ENCODE assay signal across 8 cellular contexts in genomic region chr19:10604460-10604980, GRCh38. TPM values are rescaled to one million over a fixed set of nuclear protein-coding genes. Genes with fewer than 3 reads are reported as not detected.
DNase-seq lines count a peak whose midpoint lies in the region; ATAC-seq and TF ChIP-seq lines count a peak whose summit lies in the region.

No MANE protein-coding gene starts in this region.

- no peak overlapping the region for H3K9ac ChIP-seq in SK-N-SH
- H3K9ac ChIP-seq in fibroblast of lung (ENCODE audit: insufficient read depth, low read length): no peak overlapping the region

- TF ChIP-seq CTCF in SK-N-SH (IDR thresholded peaks at IDR 0.05) (no peak), fibroblast of lung (conservative IDR thresholded peaks at IDR 0.05 in 1 of 2, IDR thresholded peaks at IDR 0.05 in 1 of 2; ENCODE audit: low read depth in 1 of 2, low read length in 2 of 2) (no peak)

- no peaks in the 10 kb centered on the region for H3F3A ChIP-seq in SK-N-SH (replicated peaks; ENCODE audit: insufficient read depth)

- CTCF ChIA-PET in SK-N-SH (lab: Yijun Ruan, JAX): interaction anchor here (0.8 to 8.0 kb wide), 4 partner anchors 24 to 96 kb away, joined by 3 to 51 read pairs (median 16); partner anchors contain the start of gene QTRT1

- peak overlapping the region; percentile 93 for H3K4me3 Mint-ChIP-seq in T-helper 2 cell treated with Interferon-gamma antibody and Interleukin-4, amounts not matched to agents 5 μg/mL and 100 μg/mL, for 36 hours

- no peaks in the 10 kb centered on the region for H3K9me3 Mint-ChIP-seq in T-helper 2 cell treated with Interferon-gamma antibody and Interleukin-4, amounts not matched to agents 5 μg/mL and 100 μg/mL, for 36 hours

- H3K4me3 ChIP-seq in SK-N-SH (ENCODE audit: low read depth in 2 of 2, low read length in 1 of 2): no peak overlapping the region
- peak overlapping the region in 1 of 4 experiments; percentile 22 for H3K4me3 ChIP-seq in fibroblast of lung (replicated peaks in 1 of 4; ENCODE audit: control extremely low read depth in 1 of 4, insufficient read depth in 1 of 4, low read depth in 3 of 4, low read length in 4 of 4)

- H3K4me1 ChIP-seq in SK-N-SH (ENCODE audit: control insufficient read depth in 1 of 2, insufficient read depth in 2 of 2, low read depth in 1 of 2, low read length in 1 of 2): peaks cover 0 to 8% of the 10 kb centered on the region in 2 experiments; a peak in 1 of 4 replicates
- H3K4me1 ChIP-seq in fibroblast of lung (ENCODE audit: control insufficient read depth, extremely low read depth, insufficient read depth, low read length): peaks cover 6% of the 10 kb centered on the region

- peak overlapping the region; percentile 95; the same call in 1 of the 2 replicates for H3K4me2 ChIP-seq in SK-N-SH
- no peak overlapping the region for H3K4me2 ChIP-seq in fibroblast of lung (ENCODE audit: extremely low read depth, insufficient read depth, low read length)

- peaks cover 8% of the 10 kb centered on the region for H3K36me3 Mint-ChIP-seq in T-helper 2 cell treated with Interferon-gamma antibody and Interleukin-4, amounts not matched to agents 5 μg/mL and 100 μg/mL, for 36 hours (ENCODE audit: low read depth)

- peak overlapping the region; percentile 100 for H3K27ac Mint-ChIP-seq in T-helper 2 cell treated with Interferon-gamma antibody and Interleukin-4, amounts not matched to agents 5 μg/mL and 100 μg/mL, for 36 hours

- ATAC-seq in SK-N-SH treated with all-trans-retinoic acid at 6 μM for 48 hours (no peak), GM18502 (IDR thresholded peaks at IDR 0.05; ENCODE audit: poor library complexity, unreplicated experiment) (no peak)

- H3K27ac ChIP-seq in SK-N-SH (ENCODE audit: low read depth in 2 of 2, low read length in 1 of 2) (no peak overlapping the region), fibroblast of lung (ENCODE audit: insufficient read depth, low read length) (peak overlapping the region; percentile 77)

- no peaks in the 10 kb centered on the region for H3K9me3 ChIP-seq in SK-N-SH
- no peaks in the 10 kb centered on the region for H3K9me3 ChIP-seq in fibroblast of lung (ENCODE audit: control insufficient read depth, insufficient read depth, low read depth, low read length)

- H3K27me3 ChIP-seq in SK-N-SH (ENCODE audit: insufficient read depth) (peaks cover 11% of the 10 kb centered on the region; the same call in 1 of the 2 replicates), fibroblast of lung (ENCODE audit: control insufficient read depth, insufficient read depth, low read length) (peaks cover 5% of the 10 kb centered on the region)

- DNase-seq in SK-N-SH (peak; percentile 20), fibroblast of lung (ENCODE audit: low read depth in 2 of 2) (no peak), kidney tubule cell (ENCODE audit: low spot score) (no peak), inferior parietal cortex (ENCODE audit: extremely low spot score) (no peak)
- DNase-seq in T-helper 2 cell treated with Interferon-gamma antibody and Interleukin-4, amounts not matched to agents 5 μg/mL and 100 μg/mL, for 36 hours (ENCODE audit: low spot score): no peak
- DNase-seq in stimulated activated CD8-positive, alpha-beta memory T cell treated with anti-CD3 and anti-CD28 coated beads, Interleukin-12 subunit alpha, Interleukin-12 subunit beta, amount 100 ng/mL, for 4 hours (ENCODE audit: low read depth): peak; percentile 11

- no peaks in the 10 kb centered on the region for H3K9me2 ChIP-seq in SK-N-SH

- H2AFZ ChIP-seq in SK-N-SH (ENCODE audit: low read depth) (no peak overlapping the region), fibroblast of lung (ENCODE audit: low read length) (no peak overlapping the region)

- no peak for TF ChIP-seq RAD21 in SK-N-SH (IDR thresholded peaks at IDR 0.05; ENCODE audit: low read length)

- H3K79me2 ChIP-seq in SK-N-SH (ENCODE audit: insufficient read depth): peaks cover 37% of the 10 kb centered on the region
- H3K79me2 ChIP-seq in fibroblast of lung (ENCODE audit: control insufficient read depth, insufficient read depth, low read length): peaks cover 23% of the 10 kb centered on the region

- H3K27me3 Mint-ChIP-seq in T-helper 2 cell treated with Interferon-gamma antibody and Interleukin-4, amounts not matched to agents 5 μg/mL and 100 μg/mL, for 36 hours (ENCODE audit: low read depth): peaks cover 3% of the 10 kb centered on the region

- TF ChIP-seq EP300 in SK-N-SH (IDR thresholded peaks at IDR 0.05; ENCODE audit: borderline replicate concordance in 1 of 2, low read depth in 1 of 2, low read length in 1 of 2): no peak

- H3K36me3 ChIP-seq in SK-N-SH (replicated peaks in 1 of 2; ENCODE audit: control insufficient read depth in 1 of 2, insufficient read depth in 2 of 2, low read length in 1 of 2): no peaks in the 10 kb centered on the region
- H3K36me3 ChIP-seq in fibroblast of lung (ENCODE audit: control insufficient read depth, insufficient read depth, low read length): no peaks in the 10 kb centered on the region

- WGBS in SK-N-SH (ENCODE audit: low lambda C conversion rate): 86% methylated on average over 4 of the region's 9 CpGs

- no peaks in the 10 kb centered on the region for H4K20me1 ChIP-seq in SK-N-SH (ENCODE audit: insufficient read depth)
- H4K20me1 ChIP-seq in fibroblast of lung (ENCODE audit: control insufficient read depth, extremely low read depth, insufficient read depth, low read length): no peaks in the 10 kb centered on the region

- POLR2A ChIA-PET in SK-N-SH (lab: Yijun Ruan, JAX): no interaction called here

- H3K4me1 Mint-ChIP-seq in T-helper 2 cell treated with Interferon-gamma antibody and Interleukin-4, amounts not matched to agents 5 μg/mL and 100 μg/mL, for 36 hours (ENCODE audit: low read depth): peaks cover 17% of the 10 kb centered on the region

TF ChIP-seq in SK-N-SH, 30 proteins besides CTCF, POLR2A, EP300 and RAD21:
- no peak for TF ChIP-seq FOSL2 (IDR thresholded peaks at IDR 0.05; ENCODE audit: borderline replicate concordance, low read depth)
- TF ChIP-seq MXI1 (IDR thresholded peaks at IDR 0.05; ENCODE audit: low read depth, low read length): no peak
- no peak for TF ChIP-seq FOXJ3 (CRISPR knock-in tag; IDR thresholded peaks at IDR 0.05)
- TF ChIP-seq YY1 (IDR thresholded peaks at IDR 0.05; ENCODE audit: low read depth): no peak
TF ChIP-seq in SK-N-SH: peak in this region for 0.

TF ChIP-seq in SK-N-SH treated with all-trans-retinoic acid at 6 μM for 48 hours, 23 proteins besides CTCF, POLR2A, EP300 and RAD21 (continues in another document):
- TF ChIP-seq PPARA (CRISPR knock-in tag; IDR thresholded peaks at IDR 0.05; ENCODE audit: borderline replicate concordance): no peak
- no peak for TF ChIP-seq ZNF565 (CRISPR knock-in tag; conservative IDR thresholded peaks at IDR 0.05; ENCODE audit: low read depth)
- no peak for TF ChIP-seq ARNTL (CRISPR knock-in tag; IDR thresholded peaks at IDR 0.05; ENCODE audit: borderline replicate concordance, low read depth)
- no peak for TF ChIP-seq GLIS3 (CRISPR knock-in tag; IDR thresholded peaks at IDR 0.05)
- no peak for TF ChIP-seq ZNF70 (CRISPR knock-in tag; IDR thresholded peaks at IDR 0.05)
- no peak for TF ChIP-seq OSR1 (CRISPR knock-in tag; IDR thresholded peaks at IDR 0.05)

RNA-seq across cellular contexts. Expression of gene AP1M2, which starts 17.4 kb away (rescaled TPM):
- polyA plus RNA-seq in SK-N-SH (2012; rRNA removed) (0.05 and 0.30 TPM in 2 replicates), fibroblast of lung (0.16 and 0.45 TPM in 2 replicates)
- polyA plus RNA-seq in SK-N-SH (2012; cell fraction: cytosol; rRNA removed): 0.21 and 0.42 TPM in 2 replicates
- 0.06 and 0.48 TPM in 2 replicates for polyA plus RNA-seq in SK-N-SH (2012; cell fraction: nucleus; rRNA removed)
- total RNA-seq in fibroblast of lung: 0.17 TPM in 1 of 2 replicates, not detected in the other
- 0.41 and 0.85 TPM in 2 replicates for polyA plus RNA-seq in fibroblast of lung (2012)
- polyA minus RNA-seq in fibroblast of lung (ENCODE audit: low replicate concordance): not detected in 2 replicates

RNA-seq across cellular contexts. Expression of gene SLC44A2, which starts 20.8 kb away (rescaled TPM):
- polyA plus RNA-seq in SK-N-SH (2012; rRNA removed): 61.4 and 66.6 TPM in 2 replicates
- 38.2 and 47.6 TPM in 2 replicates for polyA plus RNA-seq in SK-N-SH (2012; cell fraction: cytosol; rRNA removed)
- 97.7 and 150 TPM in 2 replicates for polyA plus RNA-seq in SK-N-SH (2012; cell fraction: nucleus; rRNA removed)
- total RNA-seq in fibroblast of lung: 25.9 and 91.3 TPM in 2 replicates
- polyA plus RNA-seq in fibroblast of lung: 96.9 and 173 TPM in 2 replicates
- polyA plus RNA-seq in fibroblast of lung (2012): 152 and 245 TPM in 2 replicates
- 474 and 784 TPM in 2 replicates for polyA minus RNA-seq in fibroblast of lung (ENCODE audit: low replicate concordance)

RNA-seq across cellular contexts. Expression of gene CDKN2D, which starts 35.7 kb away (rescaled TPM):
- polyA plus RNA-seq in SK-N-SH (2012; rRNA removed) (13.1 and 14.9 TPM in 2 replicates), fibroblast of lung (9.7 and 15.7 TPM in 2 replicates)
- 11.6 and 16.2 TPM in 2 replicates for polyA plus RNA-seq in SK-N-SH (2012; cell fraction: cytosol; rRNA removed)
- 5.4 and 5.7 TPM in 2 replicates for polyA plus RNA-seq in SK-N-SH (2012; cell fraction: nucleus; rRNA removed)
- total RNA-seq in fibroblast of lung: 3.9 and 10.7 TPM in 2 replicates
- polyA plus RNA-seq in fibroblast of lung (2012): 8.5 and 17.1 TPM in 2 replicates
- polyA minus RNA-seq in fibroblast of lung (ENCODE audit: low replicate concordance): 4.0 and 17.0 TPM in 2 replicates

RNA-seq across cellular contexts. Expression of gene KRI1, which starts 38.7 kb away (rescaled TPM):
- polyA plus RNA-seq in SK-N-SH (2012; rRNA removed) (23.3 and 26.7 TPM in 2 replicates), fibroblast of lung (9.4 and 12.6 TPM in 2 replicates)
- polyA plus RNA-seq in SK-N-SH (2012; cell fraction: cytosol; rRNA removed): 17.4 and 23.7 TPM in 2 replicates
- 58.1 and 74.0 TPM in 2 replicates for polyA plus RNA-seq in SK-N-SH (2012; cell fraction: nucleus; rRNA removed)
- total RNA-seq in fibroblast of lung: 8.6 and 10.0 TPM in 2 replicates
- 11.8 and 15.9 TPM in 2 replicates for polyA plus RNA-seq in fibroblast of lung (2012)
- polyA minus RNA-seq in fibroblast of lung (ENCODE audit: low replicate concordance): 7.6 and 17.5 TPM in 2 replicates

RNA-seq across cellular contexts. Expression of gene ILF3, which starts 49.6 kb away (rescaled TPM):
- polyA plus RNA-seq in SK-N-SH (2012; rRNA removed): 203 and 229 TPM in 2 replicates
- polyA plus RNA-seq in SK-N-SH (2012; cell fraction: cytosol; rRNA removed): 97.9 and 126 TPM in 2 replicates
- polyA plus RNA-seq in SK-N-SH (2012; cell fraction: nucleus; rRNA removed): 699 and 751 TPM in 2 replicates
- total RNA-seq in fibroblast of lung: 55.0 and 78.4 TPM in 2 replicates
- polyA plus RNA-seq in fibroblast of lung: 109 and 163 TPM in 2 replicates
- 116 and 176 TPM in 2 replicates for polyA plus RNA-seq in fibroblast of lung (2012)
- polyA minus RNA-seq in fibroblast of lung (ENCODE audit: low replicate concordance): 87.4 and 143 TPM in 2 replicates

Comparison
In these comparisons a context has a peak if more than half of its experiments do, and no peak if none do; other contexts are left out.
1. DNase-seq: peak in SK-N-SH (single experiment) and stimulated activated CD8-positive, alpha-beta memory T cell treated with anti-CD3 and anti-CD28 coated beads, Interleukin-12 subunit alpha, Interleukin-12 subunit beta, amount 100 ng/mL, for 4 hours (single experiment); none in T-helper 2 cell treated with Interferon-gamma antibody and Interleukin-4, amounts not matched to agents 5 μg/mL and 100 μg/mL, for 36 hours (single experiment), fibroblast of lung (0 of 2), kidney tubule cell (single experiment) and inferior parietal cortex (single experiment).